Comparison of ENCODE assay signal across 9 cellular contexts in the genomic region with DNA sequence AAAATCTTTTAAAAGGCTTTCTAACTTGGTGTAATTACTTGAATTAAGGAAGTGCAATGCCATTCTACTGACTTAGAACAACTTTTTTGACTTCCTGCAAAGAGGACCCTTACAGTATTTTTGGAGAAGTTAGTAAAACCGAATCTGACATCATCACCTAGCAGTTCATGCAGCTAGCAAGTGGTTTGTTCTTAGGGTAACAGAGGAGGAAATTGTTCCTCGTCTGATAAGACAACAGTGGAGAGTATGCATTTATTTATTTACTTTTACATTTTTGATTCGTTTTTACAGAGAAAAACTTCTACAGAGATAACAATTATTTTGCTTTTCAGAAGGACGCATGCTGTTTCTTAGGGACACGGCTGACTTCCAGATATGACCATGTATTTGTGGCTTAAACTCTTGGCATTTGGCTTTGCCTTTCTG. TPM values are rescaled to one million over a fixed set of nuclear protein-coding genes. Genes with fewer than 3 reads are reported as not detected.
A peak's percentile ranks its signal among the peaks of the same experiment; 100 is the strongest.
DNase-seq lines count a peak whose midpoint lies in the region; ATAC-seq and TF ChIP-seq lines count a peak whose summit lies in the region.
"Had no signal": no experiment of that assay in that cellular context is flagged by ENCODE, and none has a peak within 500 bp of the region (broad histone marks: within the 10 kb centered on the region; RNA-seq: fewer than 3 reads in every experiment).

TSS of gene PTPRC (plus strand) at position 147 of the 426 bp plus-strand sequence. CDS start at position 376, 229 bp downstream.

- H3K9me3 Mint-ChIP-seq in central memory CD8-positive, alpha-beta T cell, result peaks cover 3% of the 10 kb centered on the region

- peak; percentile 28 for DNase-seq in GM13977 (ENCODE audit: low spot score)
- DNase-seq in KG1 (lab: John Stamatoyannopoulos, UW), result peak; percentile 89
- no peak for DNase-seq in central memory CD8-positive, alpha-beta T cell (ENCODE audit: low spot score in 2 of 2)
- no peak for DNase-seq in stimulated activated CD4-positive, alpha-beta T cell treated with anti-CD3 and anti-CD28 coated beads, Interleukin-4, amount 100 ng/mL, for 1 hour
- DNase-seq in occipital lobe (lab: John Stamatoyannopoulos, UW), result no peak
- DNase-seq in COLO829 (ENCODE audit: low spot score), result no peak

- H3K27ac ChIP-seq in skin epidermis, result peak within 1 kb of the TSS in 19 of 21 experiments; percentile 22 to 91 (median 67)

- H3K4me1 Mint-ChIP-seq in central memory CD8-positive, alpha-beta T cell, result peaks cover 55% of the 10 kb centered on the region

- peak within 1 kb of the TSS; percentile 99 for H3K27ac Mint-ChIP-seq in central memory CD8-positive, alpha-beta T cell (ENCODE audit: low read depth)

- peak within 1 kb of the TSS; percentile 84 for H3K4me3 Mint-ChIP-seq in central memory CD8-positive, alpha-beta T cell

- in situ Hi-C loops in GM13977 (cut with MboI; ENCODE audit: low pct_unique_long_range_greater_than_20kb, low sequenced_read_pairs, unreplicated experiment), result no loop called here

- ATAC-seq in GM21529 (IDR thresholded peaks at IDR 0.05; ENCODE audit: unreplicated experiment), result peak; percentile 75
- ATAC-seq in central memory CD8-positive, alpha-beta T cell (replicated peaks; ENCODE audit: extremely low read depth, poor library complexity, severe bottlenecking), result peak; percentile 82

- H3K27me3 Mint-ChIP-seq in central memory CD8-positive, alpha-beta T cell, result no peaks in the 10 kb centered on the region

- peak within 1 kb of the TSS; percentile 6 to 39 (median 28) for H3K4me3 ChIP-seq in skin epidermis

- no peak for TF ChIP-seq CTCF in GM13977 (IDR thresholded peaks at IDR 0.05; ENCODE audit: extremely low read depth, insufficient read depth, missing control alignments)

- H3K36me3 Mint-ChIP-seq in central memory CD8-positive, alpha-beta T cell (ENCODE audit: insufficient read depth), result peaks cover 32% of the 10 kb centered on the region

RNA-seq across cellular contexts. Expression of gene PTPRC, which starts in this region (rescaled TPM):
- total RNA-seq in occipital lobe, result 4.5 TPM
- total RNA-seq: epithelial cell of proximal tubule had no signal

Comparison
In these comparisons a context has a peak if more than half of its experiments do, and no peak if none do; other contexts are left out.
1. DNase-seq: peak in GM13977 (single experiment) and KG1 (single experiment); none in central memory CD8-positive, alpha-beta T cell (0 of 2), stimulated activated CD4-positive, alpha-beta T cell treated with anti-CD3 and anti-CD28 coated beads, Interleukin-4, amount 100 ng/mL, for 1 hour (single experiment), occipital lobe (single experiment) and COLO829 (single experiment).